ENCODE assay signal across 25 cellular contexts in the genomic region with DNA sequence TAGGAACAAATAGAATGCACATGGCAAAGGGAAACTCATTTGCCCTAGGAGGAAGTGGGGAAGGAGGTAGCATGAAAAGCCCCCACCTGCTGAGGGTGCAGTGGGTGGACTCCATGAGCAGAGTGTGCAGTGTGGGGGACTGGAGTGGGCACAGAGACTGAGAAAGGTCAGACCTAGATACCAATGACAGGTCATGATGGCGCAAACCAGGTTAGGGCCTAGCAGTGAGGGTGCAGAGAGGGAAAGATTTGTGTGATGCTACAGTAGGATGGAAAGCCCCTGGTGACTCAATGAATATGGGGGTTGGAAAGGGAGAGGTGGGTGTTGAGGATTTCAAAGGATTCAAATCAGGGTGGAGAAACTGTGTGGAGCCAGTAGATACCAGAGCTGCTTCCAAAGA.
"Had no signal": no experiment of that assay in that cellular context is flagged by ENCODE, and none has a peak within 500 bp of the region (broad histone marks: within the 10 kb centered on the region; RNA-seq: fewer than 3 reads in every experiment).

No MANE protein-coding gene starts in this region.

- DNase-seq: activated CD4-positive, alpha-beta memory T cell treated with anti-CD3 and anti-CD28 coated beads, Interleukin-2, amount 10 ng/mL, durations not matched to agents 7 days and 5 days; activated CD4-positive, alpha-beta T cell treated with anti-CD3 and anti-CD28 coated beads, Interleukin-2, amount 10 ng/mL, durations not matched to agents 7 days and 5 days; activated CD4-positive, CD25-positive, alpha-beta regulatory T cell treated with anti-CD3 and anti-CD28 coated beads, Interleukin-2, amount 50 U/mL, for 72 hours; activated CD8-positive, alpha-beta memory T cell treated with anti-CD3 and anti-CD28 coated beads, Interleukin-2, amount 10 ng/mL, durations not matched to agents 7 days and 5 days; activated effector memory CD4-positive, alpha-beta T cell treated with anti-CD3 and anti-CD28 coated beads, Interleukin-2, amount 50 U/mL, for 16 hours; activated naive CD4-positive, alpha-beta T cell treated with anti-CD3 and anti-CD28 coated beads for 36 hours; effector memory CD4-positive, alpha-beta T cell; kidney glomerular epithelial cell; left lung; retina; stimulated activated CD4-positive, alpha-beta T cell treated with anti-CD3 and anti-CD28 coated beads, Interleukin-1b, Interleukin-23, amount 100 ng/mL, for 48 hours; stimulated activated CD8-positive, alpha-beta memory T cell treated with anti-CD3 and anti-CD28 coated beads, Interleukin-4, amount 100 ng/mL, for 48 hours; stimulated activated naive CD4-positive, alpha-beta T cell; T-helper 17 cell; T1000; upper lobe of left lung had no signal

- H3K27me3 ChIP-seq: breast epithelium, ovary, upper lobe of left lung had no signal

- H3K4me2 ChIP-seq: smooth muscle cell had no signal

- H3K4me3 Mint-ChIP-seq: activated CD4-positive, alpha-beta memory T cell treated with anti-CD3 and anti-CD28 coated beads, Interleukin-2, amount 10 ng/mL, durations not matched to agents 7 days and 5 days; activated CD4-positive, alpha-beta T cell treated with anti-CD3 and anti-CD28 coated beads, Interleukin-2, amount 10 ng/mL, durations not matched to agents 7 days and 5 days; activated CD8-positive, alpha-beta memory T cell treated with anti-CD3 and anti-CD28 coated beads, Interleukin-2, amount 10 ng/mL, durations not matched to agents 7 days and 5 days; activated naive CD4-positive, alpha-beta T cell treated with anti-CD3 and anti-CD28 coated beads for 36 hours; central memory CD8-positive, alpha-beta T cell; T-helper 17 cell had no signal

- H3K27ac ChIP-seq: breast epithelium, left lung, ovary, prostate gland, upper lobe of left lung had no signal

- H3K4me3 ChIP-seq: breast epithelium, left lung, lung, ovary, prostate gland, smooth muscle cell, upper lobe of left lung had no signal

- FAIRE-seq: colon, frontal cortex had no signal

- H3K36me3 ChIP-seq: breast epithelium, left lung, ovary, prostate gland, upper lobe of left lung had no signal

- H3K27ac Mint-ChIP-seq: activated CD4-positive, alpha-beta memory T cell treated with anti-CD3 and anti-CD28 coated beads, Interleukin-2, amount 10 ng/mL, durations not matched to agents 7 days and 5 days; activated CD4-positive, alpha-beta T cell treated with anti-CD3 and anti-CD28 coated beads, Interleukin-2, amount 10 ng/mL, durations not matched to agents 7 days and 5 days; activated CD8-positive, alpha-beta memory T cell treated with anti-CD3 and anti-CD28 coated beads, Interleukin-2, amount 10 ng/mL, durations not matched to agents 7 days and 5 days; activated naive CD4-positive, alpha-beta T cell treated with anti-CD3 and anti-CD28 coated beads for 36 hours; T-helper 17 cell had no signal

- H3K4me1 ChIP-seq: breast epithelium, left lung, prostate gland, upper lobe of left lung had no signal

- H3K9me3 Mint-ChIP-seq: activated CD4-positive, alpha-beta memory T cell treated with anti-CD3 and anti-CD28 coated beads, Interleukin-2, amount 10 ng/mL, durations not matched to agents 7 days and 5 days; activated CD4-positive, alpha-beta T cell treated with anti-CD3 and anti-CD28 coated beads, Interleukin-2, amount 10 ng/mL, durations not matched to agents 7 days and 5 days; central memory CD8-positive, alpha-beta T cell had no signal

- H3K36me3 Mint-ChIP-seq: activated CD8-positive, alpha-beta memory T cell treated with anti-CD3 and anti-CD28 coated beads, Interleukin-2, amount 10 ng/mL, durations not matched to agents 7 days and 5 days had no signal

- H3K4me1 Mint-ChIP-seq: activated CD4-positive, alpha-beta memory T cell treated with anti-CD3 and anti-CD28 coated beads, Interleukin-2, amount 10 ng/mL, durations not matched to agents 7 days and 5 days; activated CD4-positive, alpha-beta T cell treated with anti-CD3 and anti-CD28 coated beads, Interleukin-2, amount 10 ng/mL, durations not matched to agents 7 days and 5 days; activated CD8-positive, alpha-beta memory T cell treated with anti-CD3 and anti-CD28 coated beads, Interleukin-2, amount 10 ng/mL, durations not matched to agents 7 days and 5 days had no signal

- H3K9me3 ChIP-seq: breast epithelium, left lung, ovary, prostate gland, upper lobe of left lung had no signal

- ATAC-seq: activated CD8-positive, alpha-beta memory T cell treated with anti-CD3 and anti-CD28 coated beads, Interleukin-2, amount 10 ng/mL, durations not matched to agents 7 days and 5 days; left lung; SK-N-SH treated with all-trans-retinoic acid at 6 μM for 48 hours; T-helper 17 cell had no signal
